ENCODE assay signal across 2 cellular contexts in the genomic region with DNA sequence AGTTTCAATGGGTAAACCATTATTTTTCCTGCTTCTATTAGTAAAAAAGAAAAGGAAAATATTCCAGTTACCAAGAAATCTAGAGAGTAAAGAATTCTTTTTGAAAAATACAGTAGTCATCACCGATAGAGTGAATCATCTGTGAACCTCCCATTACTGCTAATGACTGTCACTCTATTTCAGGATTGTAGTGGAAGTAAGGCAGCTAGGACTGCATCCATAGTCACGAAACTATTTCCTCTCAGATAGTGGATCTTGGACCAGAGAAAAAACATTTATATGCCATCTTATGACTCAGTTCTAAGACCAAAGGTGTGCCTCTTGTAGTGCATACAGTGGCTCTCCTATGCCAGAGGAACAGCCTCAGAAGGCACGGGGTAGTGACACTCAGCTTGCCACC.
TF ChIP-seq lines count a peak whose summit lies in the region.

No MANE protein-coding gene starts in this region.

TF ChIP-seq in IMR-90, 13 proteins besides CTCF, POLR2A, EP300 and RAD21 (continued from another document):
- TF ChIP-seq CEBPB (IDR thresholded peaks at IDR 0.05; ENCODE audit: low read depth, low read length) = no peak
- no peak for TF ChIP-seq BHLHE40 (IDR thresholded peaks at IDR 0.05; ENCODE audit: low read depth, low read length)
- no peak for TF ChIP-seq MXI1 (IDR thresholded peaks at IDR 0.05; ENCODE audit: borderline replicate concordance, low read depth, low read length)
- TF ChIP-seq RFX5 (IDR thresholded peaks at IDR 0.05; ENCODE audit: low read depth, low read length) = no peak
- TF ChIP-seq, protein P1, sequence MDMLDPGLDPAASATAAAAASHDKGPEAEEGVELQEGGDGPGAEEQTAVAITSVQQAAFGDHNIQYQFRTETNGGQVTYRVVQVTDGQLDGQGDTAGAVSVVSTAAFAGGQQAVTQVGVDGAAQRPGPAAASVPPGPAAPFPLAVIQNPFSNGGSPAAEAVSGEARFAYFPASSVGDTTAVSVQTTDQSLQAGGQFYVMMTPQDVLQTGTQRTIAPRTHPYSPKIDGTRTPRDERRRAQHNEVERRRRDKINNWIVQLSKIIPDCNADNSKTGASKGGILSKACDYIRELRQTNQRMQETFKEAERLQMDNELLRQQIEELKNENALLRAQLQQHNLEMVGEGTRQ (IDR thresholded peaks at IDR 0.05; ENCODE audit: low read depth, low read length) = no peak

TF ChIP-seq in endothelial cell of umbilical vein, 7 proteins besides CTCF, POLR2A, EP300 and RAD21 (continued from another document):
- no peak for TF ChIP-seq EZH2 (IDR thresholded peaks at IDR 0.05; ENCODE audit: borderline replicate concordance, low read depth, low read length, severe bottlenecking)
